ENCODE assay signal across 8 cellular contexts in genomic region chr6:166627039-166627874, GRCh38. TPM values are rescaled to one million over a fixed set of nuclear protein-coding genes. Genes with fewer than 3 reads are reported as not detected.
A peak's percentile ranks its signal among the peaks of the same experiment; 100 is the strongest.
DNase-seq lines count a peak whose midpoint lies in the region; ATAC-seq and TF ChIP-seq lines count a peak whose summit lies in the region.

RPS6KA2 (minus strand) TSS chr6:166627251; CDS start chr6:166627019, 232 bp downstream.

- peak within 1 kb of the TSS; percentile 90 for H3K4me3 ChIP-seq in fibroblast of mammary gland (ENCODE audit: control insufficient read depth, low read depth, low read length)

- DNase-seq in EL (peak; percentile 100), GOT3 (lab: John Stamatoyannopoulos, UW) (peak; percentile 97), LHCN-M2 (ENCODE audit: low read depth) (peak; percentile 99), RWPE1 (ENCODE audit: low spot score) (peak; percentile 98), fibroblast of mammary gland (ENCODE audit: low read depth) (peak; percentile 99)
- DNase-seq in activated T-helper 9 cell treated with anti-CD3 and anti-CD28 coated beads, Interleukin-2, amount 50 U/mL, for 16 hours (ENCODE audit: low read depth) = peak; percentile 100
- peak; percentile 99 to 100 (median 100) for DNase-seq in naive thymus-derived CD8-positive, alpha-beta T cell
- peak; percentile 100 for DNase-seq in stimulated activated naive B cell treated with anti-CD40 and anti-IgM and Interleukin-4, amounts not matched to agents 10 μg/mL and 1 μg/mL and 100 μg/mL, for 72 hours

- CTCF ChIA-PET in RWPE1 (lab: Yijun Ruan, JAX) = interaction anchor here (0.6 to 0.7 kb wide), 2 partner anchors 30 to 433 kb away, joined by 3 to 9 read pairs; no protein-coding TSS in a partner anchor

- peaks cover 15 to 47% (median 22%) of the 10 kb centered on the region in 5 donors for H3K27me3 Mint-ChIP-seq in naive thymus-derived CD8-positive, alpha-beta T cell
- H3K27me3 Mint-ChIP-seq in stimulated activated naive B cell treated with anti-CD40 and anti-IgM and Interleukin-4, amounts not matched to agents 10 μg/mL and 1 μg/mL and 100 μg/mL, for 72 hours = peaks cover 16 to 26% of the 10 kb centered on the region in 2 donors

- POLR2A ChIA-PET in RWPE1 (lab: Yijun Ruan, JAX; ENCODE audit: low non-redundant PET) = interaction anchor here (0.5 to 0.9 kb wide), 5 partner anchors 46 to 329 kb away, joined by 4 to 7 read pairs (median 4); partner anchors contain the start of gene RNASET2
- POLR2A ChIA-PET in naive thymus-derived CD8-positive, alpha-beta T cell (lab: Charles Lee) = interaction anchor here (0.6 to 2.4 kb wide), 10 partner anchors 139 to 490 kb away, joined by 3 to 12 read pairs (median 4); partner anchors contain the start of genes RNASET2 and SFT2D1

- no peak for TF ChIP-seq CTCF in RWPE1 (conservative IDR thresholded peaks at IDR 0.05; ENCODE audit: low read depth)
- no peak for TF ChIP-seq CTCF in fibroblast of mammary gland (conservative IDR thresholded peaks at IDR 0.05; ENCODE audit: control insufficient read depth, insufficient read depth, low read depth, low read length)

- H3K4me3 Mint-ChIP-seq in naive thymus-derived CD8-positive, alpha-beta T cell = peak within 1 kb of the TSS; percentile 87 to 97 (median 94)
- peak within 1 kb of the TSS; percentile 92 to 95 for H3K4me3 Mint-ChIP-seq in stimulated activated naive B cell treated with anti-CD40 and anti-IgM and Interleukin-4, amounts not matched to agents 10 μg/mL and 1 μg/mL and 100 μg/mL, for 72 hours

- peak within 1 kb of the TSS; percentile 94 for H3K27ac ChIP-seq in RWPE1

- peaks cover 13 to 26% (median 16%) of the 10 kb centered on the region in 4 donors for H3K4me1 Mint-ChIP-seq in naive thymus-derived CD8-positive, alpha-beta T cell
- H3K4me1 Mint-ChIP-seq in stimulated activated naive B cell treated with anti-CD40 and anti-IgM and Interleukin-4, amounts not matched to agents 10 μg/mL and 1 μg/mL and 100 μg/mL, for 72 hours = peaks cover 33 to 60% of the 10 kb centered on the region in 2 donors

- ATAC-seq in naive thymus-derived CD8-positive, alpha-beta T cell = peak; percentile 87 to 92
- peak; percentile 80 for ATAC-seq in stimulated activated naive B cell treated with anti-CD40 and anti-IgM and Interleukin-4, amounts not matched to agents 10 μg/mL and 1 μg/mL and 100 μg/mL, for 72 hours (replicated peaks)

- no peaks in the 10 kb centered on the region for H3K36me3 Mint-ChIP-seq in naive thymus-derived CD8-positive, alpha-beta T cell
- H3K36me3 Mint-ChIP-seq in stimulated activated naive B cell treated with anti-CD40 and anti-IgM and Interleukin-4, amounts not matched to agents 10 μg/mL and 1 μg/mL and 100 μg/mL, for 72 hours = peaks cover 4 to 5% of the 10 kb centered on the region in 2 donors

- no peaks in the 10 kb centered on the region for H3K9me3 Mint-ChIP-seq in naive thymus-derived CD8-positive, alpha-beta T cell
- H3K9me3 Mint-ChIP-seq in stimulated activated naive B cell treated with anti-CD40 and anti-IgM and Interleukin-4, amounts not matched to agents 10 μg/mL and 1 μg/mL and 100 μg/mL, for 72 hours = no peaks in the 10 kb centered on the region

- H3K27ac Mint-ChIP-seq in naive thymus-derived CD8-positive, alpha-beta T cell = peak within 1 kb of the TSS in 9 of 10 donors; percentile 75 to 96 (median 91)
- peak within 1 kb of the TSS; percentile 94 for H3K27ac Mint-ChIP-seq in stimulated activated naive B cell treated with anti-CD40 and anti-IgM and Interleukin-4, amounts not matched to agents 10 μg/mL and 1 μg/mL and 100 μg/mL, for 72 hours

RNA-seq across cellular contexts. Expression of gene RPS6KA2, which starts in this region (rescaled TPM):
- total RNA-seq in LHCN-M2 (2014; rRNA removed) = 32.4 and 43.7 TPM in 2 replicates
- polyA plus RNA-seq in LHCN-M2 (2012) = 23.1 TPM
- total RNA-seq in naive thymus-derived CD8-positive, alpha-beta T cell = 10 to 100 TPM; 13.5 to 13.6 TPM
- 1 to 10 TPM; 2.1 to 4.8 (median 3.2) TPM for polyA plus RNA-seq in naive thymus-derived CD8-positive, alpha-beta T cell

Comparison
In these comparisons a context has a peak if more than half of its experiments do, and no peak if none do; other contexts are left out.
1. Peak in every context shown above with its lines: DNase-seq, ATAC-seq, H3K4me3 ChIP-seq and H3K27ac ChIP-seq.